ENCODE assay signal across 8 cellular contexts in genomic region chr5:72703876-72704275, GRCh38.
"Had no signal": no experiment of that assay in that cellular context is flagged by ENCODE, and none has a peak within 500 bp of the region (broad histone marks: within the 10 kb centered on the region; RNA-seq: fewer than 3 reads in every experiment).

No MANE protein-coding gene starts in this region.

- ATAC-seq: GM12878 had no signal

- H3K4me3 ChIP-seq: GM12878 had no signal

- DNase-seq: GDM1, GF-D8 had no signal

- FAIRE-seq: G401.6, GM12878, GM12891, GM12892, GM18507, GM19239 had no signal
